ENCODE assay signal across 11 cellular contexts in the genomic region with DNA sequence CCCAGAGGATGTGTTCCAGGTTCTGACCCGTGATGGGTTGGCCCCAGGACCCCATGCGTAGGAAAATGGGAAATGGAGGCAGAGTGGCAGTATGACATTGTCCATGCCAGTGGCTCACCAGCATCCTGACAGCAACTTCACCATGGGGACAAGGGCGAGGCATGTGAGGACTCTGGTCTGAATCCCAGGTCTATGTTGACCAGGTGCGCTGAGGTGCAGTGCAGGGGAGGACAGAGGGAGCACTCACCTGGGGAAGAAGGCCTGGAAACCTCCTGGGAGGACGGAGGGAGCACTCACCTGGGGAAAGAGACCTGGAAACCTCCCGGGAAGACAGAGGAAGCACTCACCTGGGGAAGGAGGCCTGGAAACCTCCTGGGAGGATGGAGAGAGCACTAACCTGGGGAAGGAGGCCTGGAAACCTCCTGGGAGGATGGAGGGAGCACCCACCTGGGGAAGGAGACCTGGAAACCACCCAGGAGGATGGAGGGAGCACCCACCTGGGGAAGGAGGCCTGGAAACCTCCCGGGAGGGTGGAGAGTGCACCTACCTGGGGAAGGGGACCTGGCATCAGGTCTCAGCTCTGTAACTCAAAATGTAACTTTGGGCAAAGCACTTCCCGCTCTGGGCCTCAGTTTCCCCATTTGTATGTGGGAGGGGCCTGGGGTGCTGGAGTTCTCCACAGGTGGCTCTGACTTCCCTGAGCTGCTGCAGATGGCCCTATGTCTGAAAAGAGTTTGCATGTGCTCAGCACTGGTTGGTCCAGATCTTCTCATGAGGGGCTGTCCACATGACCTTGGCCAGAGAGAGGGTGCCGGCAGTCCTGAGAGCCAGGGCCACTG. TPM values are rescaled to one million over a fixed set of nuclear protein-coding genes. Genes with fewer than 3 reads are reported as not detected.
A peak's percentile ranks its signal among the peaks of the same experiment; 100 is the strongest.
DNase-seq lines count a peak whose midpoint lies in the region; TF ChIP-seq lines count a peak whose summit lies in the region.
"Had no signal": no experiment of that assay in that cellular context is flagged by ENCODE, and none has a peak within 500 bp of the region (broad histone marks: within the 10 kb centered on the region; RNA-seq: fewer than 3 reads in every experiment).

No MANE protein-coding gene starts in this region.

- H3K27ac ChIP-seq in OCI-LY3 (ENCODE audit: low read length) (no peak overlapping the region), rectal smooth muscle tissue (ENCODE audit: low read depth, low read length) (peak overlapping the region; percentile 35)
- H3K27ac ChIP-seq: suprapubic skin had no signal

- H3K36me3 Mint-ChIP-seq in glutamatergic neuron (ENCODE audit: unreplicated experiment) = peaks cover 5% of the 10 kb centered on the region

- no peaks in the 10 kb centered on the region for H3K79me2 ChIP-seq in OCI-LY3 (ENCODE audit: low read length)

- H3K27me3 Mint-ChIP-seq in glutamatergic neuron (ENCODE audit: unreplicated experiment) = peaks cover 12% of the 10 kb centered on the region

- H3K4me3 Mint-ChIP-seq in glutamatergic neuron (ENCODE audit: unreplicated experiment) = no peak overlapping the region

- H3K27me3 ChIP-seq in H7 (ENCODE audit: control insufficient read depth, insufficient read depth, low read length) = no peaks in the 10 kb centered on the region
- 0 out of 2 replicates have a peak, but pooled peaks cover 7% of the 10 kb centered on the region for H3K27me3 ChIP-seq in OCI-LY3 (ENCODE audit: low read depth, low read length)
- H3K27me3 ChIP-seq in rectal smooth muscle tissue (ENCODE audit: control insufficient read depth, insufficient read depth, low read length) = no peaks in the 10 kb centered on the region

- H3K36me3 ChIP-seq in H7 (replicated peaks; ENCODE audit: control insufficient read depth, insufficient read depth, low read length) = no peaks in the 10 kb centered on the region
- no peaks in the 10 kb centered on the region for H3K36me3 ChIP-seq in OCI-LY3 (replicated peaks; ENCODE audit: low read depth, low read length)
- no peaks in the 10 kb centered on the region for H3K36me3 ChIP-seq in rectal smooth muscle tissue (ENCODE audit: control insufficient read depth, insufficient read depth, low read length)
- H3K36me3 ChIP-seq: suprapubic skin had no signal

- H3K9ac ChIP-seq in OCI-LY3 (ENCODE audit: low read length) = no peak overlapping the region
- no peak overlapping the region for H3K9ac ChIP-seq in rectal smooth muscle tissue (ENCODE audit: low read length)

- 0 out of 2 replicates have a peak, but pooled peaks cover 7% of the 10 kb centered on the region for H3K9me3 ChIP-seq in OCI-LY3 (ENCODE audit: insufficient read depth, low read length)
- H3K9me3 ChIP-seq: suprapubic skin had no signal

- H3K4me2 ChIP-seq in OCI-LY3 (ENCODE audit: low read length) = peak overlapping the region; percentile 54

- H3K9me3 Mint-ChIP-seq in glutamatergic neuron (ENCODE audit: unreplicated experiment) = peaks cover 14% of the 10 kb centered on the region

- H2AFZ ChIP-seq in OCI-LY3 (ENCODE audit: low read depth, low read length) = no peak overlapping the region

- TF ChIP-seq CTCF in OCI-LY3 (IDR thresholded peaks at IDR 0.05; ENCODE audit: low read depth, low read length) = no peak
- no peak for TF ChIP-seq CTCF in glutamatergic neuron (IDR thresholded peaks at IDR 0.05; ENCODE audit: partially characterized antibody, unreplicated experiment)

- H3K27ac Mint-ChIP-seq in glutamatergic neuron (ENCODE audit: unreplicated experiment) = peak overlapping the region; percentile 80

- H3K4me3 ChIP-seq in H7 (ENCODE audit: insufficient read depth, low read depth, low read length) (no peak overlapping the region), OCI-LY3 (ENCODE audit: low read length) (no peak overlapping the region), rectal smooth muscle tissue (ENCODE audit: low read length) (no peak overlapping the region)
- H3K4me3 ChIP-seq: suprapubic skin had no signal

- H3K4me1 ChIP-seq in OCI-LY3 (ENCODE audit: low read length) = peaks cover 27% of the 10 kb centered on the region
- H3K4me1 ChIP-seq in rectal smooth muscle tissue (ENCODE audit: control insufficient read depth, insufficient read depth, low read length) = peaks cover 12% of the 10 kb centered on the region

- DNase-seq in H7 (peak; percentile 8), glutamatergic neuron (no peak), activated gamma-delta T cell (lab: John Stamatoyannopoulos, UW) (no peak), NCI-H1092 (lab: John Stamatoyannopoulos, UW) (no peak)
- no peak for DNase-seq in NK-92 treated with Interleukin-12 subunit alpha and Interleukin-12 subunit beta, amount 100 ng/mL, for 24 hours (lab: John Stamatoyannopoulos, UW)
- DNase-seq: activated naive CD4-positive, alpha-beta T cell treated with Interleukin-2 at 50 U/mL for 16 hours; NCI-H187 treated with DMSO at 0.1 percent for 48 hours had no signal

- peaks cover 18% of the 10 kb centered on the region for H3K4me1 Mint-ChIP-seq in glutamatergic neuron (ENCODE audit: low read depth, unreplicated experiment)

- no peaks in the 10 kb centered on the region for H4K20me1 ChIP-seq in OCI-LY3 (ENCODE audit: insufficient read depth, low read length)

RNA-seq across cellular contexts. Expression of a gene that starts 6.9 kb away (rescaled TPM):
- total RNA-seq in H7 (2014; rRNA removed; shearing (Covaris generic)) = 0.03 and 0.22 TPM in 2 replicates
- not detected for total RNA-seq in glutamatergic neuron (ENCODE audit: unreplicated experiment)
- total RNA-seq: SK-MEL-5 had no signal
